ENCODE assay signal across 20 cellular contexts in genomic region chr7:88146611-88147010, GRCh38.
"Had no signal": no experiment of that assay in that cellular context is flagged by ENCODE, and none has a peak within 500 bp of the region (broad histone marks: within the 10 kb centered on the region; RNA-seq: fewer than 3 reads in every experiment).

No MANE protein-coding gene starts in this region.

- H3K9me3 ChIP-seq: body of pancreas, lower lobe of right lung, psoas muscle, tibial artery had no signal

- H3K27ac Mint-ChIP-seq: activated CD4-positive, alpha-beta memory T cell treated with anti-CD3 and anti-CD28 coated beads, Interleukin-2, amount 10 ng/mL, durations not matched to agents 7 days and 5 days; activated CD4-positive, alpha-beta T cell treated with anti-CD3 and anti-CD28 coated beads, Interleukin-2, amount 10 ng/mL, durations not matched to agents 24 days and 14 days; activated naive CD4-positive, alpha-beta T cell treated with anti-CD3 and anti-CD28 coated beads, Interleukin-2, amount 10 ng/mL, durations not matched to agents 7 days and 5 days; activated naive CD8-positive, alpha-beta T cell treated with anti-CD3 and anti-CD28 coated beads, Interleukin-2, amount 50 U/mL, for 24 hours; natural killer cell; stimulated activated naive CD8-positive, alpha-beta T cell treated with anti-CD3 and anti-CD28 coated beads, Interleukin-15, Interleukin-2, amounts not matched to agents 100 ng/mL and 50 ng/mL, for 24 hours; T-helper 2 cell treated with Interferon-gamma antibody and Interleukin-4, amounts not matched to agents 5 μg/mL and 100 μg/mL, for 36 hours had no signal

- H3K4me1 Mint-ChIP-seq: activated CD4-positive, alpha-beta memory T cell treated with anti-CD3 and anti-CD28 coated beads, Interleukin-2, amount 10 ng/mL, durations not matched to agents 7 days and 5 days; activated CD4-positive, alpha-beta T cell treated with anti-CD3 and anti-CD28 coated beads, Interleukin-2, amount 10 ng/mL, durations not matched to agents 24 days and 14 days; activated naive CD4-positive, alpha-beta T cell treated with anti-CD3 and anti-CD28 coated beads, Interleukin-2, amount 10 ng/mL, durations not matched to agents 7 days and 5 days; activated naive CD8-positive, alpha-beta T cell treated with anti-CD3 and anti-CD28 coated beads, Interleukin-2, amount 50 U/mL, for 24 hours; natural killer cell had no signal

- DNase-seq: activated CD4-positive, alpha-beta memory T cell treated with anti-CD3 and anti-CD28 coated beads, Interleukin-2, amount 10 ng/mL, durations not matched to agents 7 days and 5 days; activated CD4-positive, alpha-beta T cell treated with anti-CD3 and anti-CD28 coated beads, Interleukin-2, amount 10 ng/mL, durations not matched to agents 24 days and 14 days; activated effector memory CD4-positive, alpha-beta T cell treated with anti-CD3 and anti-CD28 coated beads, Interleukin-2, amount 50 U/mL, for 16 hours; activated naive CD4-positive, alpha-beta T cell treated with anti-CD3 and anti-CD28 coated beads, Interleukin-2, amount 10 ng/mL, durations not matched to agents 7 days and 5 days; activated naive CD8-positive, alpha-beta T cell treated with anti-CD3 and anti-CD28 coated beads, Interleukin-2, amount 50 U/mL, for 24 hours; activated T-cell treated with anti-CD3 and anti-CD28 coated beads for 4 hours; body of pancreas; effector memory CD4-positive, alpha-beta T cell; foreskin keratinocyte; lower lobe of right lung; natural killer cell; psoas muscle; right cardiac atrium; stimulated activated CD4-positive, alpha-beta T cell treated with anti-CD3 and anti-CD28 coated beads, Interleukin-4, amount 100 ng/mL, for 4 hours; tibial artery had no signal

- H3K27ac ChIP-seq: body of pancreas, cardiac muscle cell, foreskin keratinocyte, lower lobe of right lung, psoas muscle, tibial artery, VCaP had no signal

- H3K4me1 ChIP-seq: foreskin keratinocyte, lower lobe of right lung, psoas muscle, tibial artery had no signal

- H3K27me3 Mint-ChIP-seq: activated CD4-positive, alpha-beta memory T cell treated with anti-CD3 and anti-CD28 coated beads, Interleukin-2, amount 10 ng/mL, durations not matched to agents 7 days and 5 days; activated CD4-positive, alpha-beta T cell treated with anti-CD3 and anti-CD28 coated beads, Interleukin-2, amount 10 ng/mL, durations not matched to agents 24 days and 14 days; activated naive CD4-positive, alpha-beta T cell treated with anti-CD3 and anti-CD28 coated beads, Interleukin-2, amount 10 ng/mL, durations not matched to agents 7 days and 5 days; activated naive CD8-positive, alpha-beta T cell treated with anti-CD3 and anti-CD28 coated beads, Interleukin-2, amount 50 U/mL, for 24 hours; stimulated activated naive CD8-positive, alpha-beta T cell treated with anti-CD3 and anti-CD28 coated beads, Interleukin-15, Interleukin-2, amounts not matched to agents 100 ng/mL and 50 ng/mL, for 24 hours had no signal

- H3K36me3 ChIP-seq: cardiac muscle cell, lower lobe of right lung, tibial artery had no signal

- ATAC-seq: activated CD4-positive, CD25-positive, alpha-beta regulatory T cell treated with anti-CD3 and anti-CD28 coated beads, Interleukin-2, amount 50 U/mL, for 24 hours; activated naive CD8-positive, alpha-beta T cell treated with anti-CD3 and anti-CD28 coated beads, Interleukin-2, amount 50 U/mL, for 24 hours; body of pancreas; foreskin keratinocyte; lower lobe of right lung; natural killer cell; psoas muscle had no signal

- H3K27me3 ChIP-seq: body of pancreas, cardiac muscle cell, tibial artery had no signal

- H3K4me3 Mint-ChIP-seq: activated CD4-positive, alpha-beta memory T cell treated with anti-CD3 and anti-CD28 coated beads, Interleukin-2, amount 10 ng/mL, durations not matched to agents 7 days and 5 days; activated CD4-positive, alpha-beta T cell treated with anti-CD3 and anti-CD28 coated beads, Interleukin-2, amount 10 ng/mL, durations not matched to agents 24 days and 14 days; activated naive CD4-positive, alpha-beta T cell treated with anti-CD3 and anti-CD28 coated beads, Interleukin-2, amount 10 ng/mL, durations not matched to agents 7 days and 5 days; activated naive CD8-positive, alpha-beta T cell treated with anti-CD3 and anti-CD28 coated beads, Interleukin-2, amount 50 U/mL, for 24 hours; natural killer cell; stimulated activated naive CD8-positive, alpha-beta T cell treated with anti-CD3 and anti-CD28 coated beads, Interleukin-15, Interleukin-2, amounts not matched to agents 100 ng/mL and 50 ng/mL, for 24 hours; T-helper 2 cell treated with Interferon-gamma antibody and Interleukin-4, amounts not matched to agents 5 μg/mL and 100 μg/mL, for 36 hours had no signal

- H3K4me3 ChIP-seq: body of pancreas, cardiac muscle cell, lower lobe of right lung, psoas muscle, tibial artery had no signal

- H3K36me3 Mint-ChIP-seq: activated naive CD4-positive, alpha-beta T cell treated with anti-CD3 and anti-CD28 coated beads, Interleukin-2, amount 10 ng/mL, durations not matched to agents 7 days and 5 days; natural killer cell had no signal
